ENCODE assay signal across 15 cellular contexts in the genomic region with DNA sequence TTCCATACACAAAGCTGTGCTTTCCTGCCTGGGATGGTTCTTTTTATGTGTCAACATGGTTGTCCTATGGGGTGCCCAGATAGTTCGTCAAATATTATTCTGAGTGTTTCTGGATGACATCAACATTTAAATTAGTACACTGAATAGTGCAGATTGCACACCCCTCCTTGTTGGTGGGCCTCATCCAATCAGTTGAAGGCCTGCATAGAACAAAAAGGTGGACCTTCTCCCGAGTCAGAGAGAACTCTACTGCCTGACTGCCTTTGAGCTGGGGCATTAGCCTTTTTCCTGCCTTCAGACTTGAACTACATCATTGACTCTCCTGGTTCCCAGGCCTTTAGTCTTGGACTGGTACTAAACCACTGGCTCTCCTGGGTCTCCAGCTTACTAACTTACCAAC.
"Had no signal": no experiment of that assay in that cellular context is flagged by ENCODE, and none has a peak within 500 bp of the region (broad histone marks: within the 10 kb centered on the region; RNA-seq: fewer than 3 reads in every experiment).

No MANE protein-coding gene starts in this region.

- H3K27me3 ChIP-seq: stomach, thyroid gland had no signal

- H3K4me3 ChIP-seq: stomach, thyroid gland had no signal

- DNase-seq: activated CD4-positive, alpha-beta T cell treated with anti-CD3 and anti-CD28 coated beads, Interleukin-2, amount 50 U/mL, for 48 hours; activated gamma-delta T cell treated with Interleukin-2 at 50 U/mL for 16 hours; activated T-cell treated with anti-CD3 and anti-CD28 coated beads for 4 hours; endodermal cell; islet precursor cell; midbrain; nephron progenitor cell; stimulated activated CD4-positive, alpha-beta T cell treated with anti-CD3 and anti-CD28 coated beads, Interleukin-15, amount 100 ng/mL, for 24 hours; stimulated activated CD4-positive, alpha-beta T cell treated with anti-CD3 and anti-CD28 coated beads, Interleukin-2, amount 100 ng/mL, for 48 hours; stomach; thyroid gland had no signal

- H3K27ac ChIP-seq: epithelial cell of prostate, thyroid gland had no signal

- ATAC-seq: activated naive CD4-positive, alpha-beta T cell treated with anti-CD3 and anti-CD28 coated beads, Interleukin-2, amount 50 U/mL, for 72 hours had no signal

- FAIRE-seq: colon, small intestine had no signal

- H3K9me3 ChIP-seq: stomach, thyroid gland had no signal

- H3K36me3 ChIP-seq: thyroid gland had no signal
